Comparison of ENCODE assay signal across 1 cellular context in genomic region chr7:137948845-137949330, GRCh38.
TF ChIP-seq lines count a peak whose summit lies in the region.

No MANE protein-coding gene starts in this region.

TF ChIP-seq in HepG2, 621 proteins besides CTCF, POLR2A, EP300 and RAD21 (continued from another document and continues in another):
- TF ChIP-seq, protein P1, sequence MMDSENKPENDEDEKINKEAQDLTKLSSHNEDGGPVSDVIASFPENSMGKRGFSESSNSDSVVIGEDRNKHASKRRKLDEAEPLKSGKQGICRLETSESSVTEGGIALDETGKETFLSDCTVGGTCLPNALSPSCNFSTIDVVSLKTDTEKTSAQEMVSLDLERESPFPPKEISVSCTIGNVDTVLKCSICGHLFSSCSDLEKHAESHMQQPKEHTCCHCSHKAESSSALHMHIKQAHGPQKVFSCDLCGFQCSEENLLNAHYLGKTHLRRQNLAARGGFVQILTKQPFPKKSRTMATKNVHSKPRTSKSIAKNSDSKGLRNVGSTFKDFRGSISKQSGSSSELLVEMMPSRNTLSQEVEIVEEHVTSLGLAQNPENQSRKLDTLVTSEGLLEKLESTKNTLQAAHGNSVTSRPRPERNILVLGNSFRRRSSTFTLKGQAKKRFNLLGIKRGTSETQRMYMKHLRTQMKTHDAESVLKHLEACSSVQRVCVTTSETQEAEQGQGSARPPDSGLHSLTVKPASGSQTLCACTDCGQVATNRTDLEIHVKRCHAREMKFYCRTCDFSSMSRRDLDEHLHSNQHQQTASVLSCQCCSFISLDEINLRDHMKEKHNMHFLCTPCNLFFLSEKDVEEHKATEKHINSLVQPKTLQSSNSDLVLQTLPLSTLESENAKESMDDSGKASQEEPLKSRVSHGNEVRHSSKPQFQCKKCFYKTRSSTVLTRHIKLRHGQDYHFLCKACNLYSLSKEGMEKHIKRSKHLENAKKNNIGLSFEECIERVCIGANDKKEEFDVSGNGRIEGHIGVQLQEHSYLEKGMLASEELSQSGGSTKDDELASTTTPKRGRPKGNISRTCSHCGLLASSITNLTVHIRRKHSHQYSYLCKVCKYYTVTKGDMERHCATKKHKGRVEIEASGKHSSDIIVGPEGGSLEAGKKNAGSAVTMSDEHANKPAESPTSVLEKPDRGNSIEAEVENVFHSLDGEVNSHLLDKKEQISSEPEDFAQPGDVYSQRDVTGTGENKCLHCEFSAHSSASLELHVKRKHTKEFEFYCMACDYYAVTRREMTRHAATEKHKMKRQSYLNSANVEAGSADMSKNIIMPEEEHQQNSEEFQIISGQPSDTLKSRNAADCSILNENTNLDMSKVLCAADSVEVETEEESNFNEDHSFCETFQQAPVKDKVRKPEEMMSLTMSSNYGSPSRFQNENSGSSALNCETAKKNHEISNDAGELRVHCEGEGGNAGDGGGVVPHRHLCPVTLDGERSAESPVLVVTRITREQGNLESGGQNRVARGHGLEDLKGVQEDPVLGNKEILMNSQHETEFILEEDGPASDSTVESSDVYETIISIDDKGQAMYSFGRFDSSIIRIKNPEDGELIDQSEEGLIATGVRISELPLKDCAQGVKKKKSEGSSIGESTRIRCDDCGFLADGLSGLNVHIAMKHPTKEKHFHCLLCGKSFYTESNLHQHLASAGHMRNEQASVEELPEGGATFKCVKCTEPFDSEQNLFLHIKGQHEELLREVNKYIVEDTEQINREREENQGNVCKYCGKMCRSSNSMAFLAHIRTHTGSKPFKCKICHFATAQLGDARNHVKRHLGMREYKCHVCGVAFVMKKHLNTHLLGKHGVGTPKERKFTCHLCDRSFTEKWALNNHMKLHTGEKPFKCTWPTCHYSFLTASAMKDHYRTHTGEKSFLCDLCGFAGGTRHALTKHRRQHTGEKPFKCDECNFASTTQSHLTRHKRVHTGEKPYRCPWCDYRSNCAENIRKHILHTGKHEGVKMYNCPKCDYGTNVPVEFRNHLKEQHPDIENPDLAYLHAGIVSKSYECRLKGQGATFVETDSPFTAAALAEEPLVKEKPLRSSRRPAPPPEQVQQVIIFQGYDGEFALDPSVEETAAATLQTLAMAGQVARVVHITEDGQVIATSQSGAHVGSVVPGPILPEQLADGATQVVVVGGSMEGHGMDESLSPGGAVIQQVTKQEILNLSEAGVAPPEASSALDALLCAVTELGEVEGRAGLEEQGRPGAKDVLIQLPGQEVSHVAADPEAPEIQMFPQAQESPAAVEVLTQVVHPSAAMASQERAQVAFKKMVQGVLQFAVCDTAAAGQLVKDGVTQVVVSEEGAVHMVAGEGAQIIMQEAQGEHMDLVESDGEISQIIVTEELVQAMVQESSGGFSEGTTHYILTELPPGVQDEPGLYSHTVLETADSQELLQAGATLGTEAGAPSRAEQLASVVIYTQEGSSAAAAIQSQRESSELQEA (CRISPR knock-in tag; IDR thresholded peaks at IDR 0.05; ENCODE audit: not compliant biosample characterization), result no peak
- TF ChIP-seq ZNF331 (CRISPR knock-in tag; IDR thresholded peaks at IDR 0.05) (no peak), AKAP8 (CRISPR knock-in tag; IDR thresholded peaks at IDR 0.05) (0 out of 2 replicates have a peak, but pooled peaks have one; percentile 15), ZFX (CRISPR knock-in tag; IDR thresholded peaks at IDR 0.05; ENCODE audit: low read depth) (peak; percentile 15; the same call in 1 of the 2 replicates), ZSCAN30 (CRISPR knock-in tag; IDR thresholded peaks at IDR 0.05) (no peak), SP2 (CRISPR knock-in tag; IDR thresholded peaks at IDR 0.05) (no peak), ZSCAN22 (CRISPR knock-in tag; IDR thresholded peaks at IDR 0.05) (no peak), ATF5 (CRISPR knock-in tag; IDR thresholded peaks at IDR 0.05; ENCODE audit: low read depth) (no peak), KLF16 (CRISPR knock-in tag; IDR thresholded peaks at IDR 0.05) (peak in 1 of 2 experiments; percentile 68; a peak in 1 of 4 replicates), DNMT1 (CRISPR knock-in tag; IDR thresholded peaks at IDR 0.05) (no peak), ZNF44 (CRISPR knock-in tag; IDR thresholded peaks at IDR 0.05) (no peak), HNRNPL (IDR thresholded peaks at IDR 0.05; ENCODE audit: low read depth, low read length) (no peak), ZNF746 (CRISPR knock-in tag; IDR thresholded peaks at IDR 0.05) (no peak), ZNF589 (CRISPR knock-in tag; conservative IDR thresholded peaks at IDR 0.05) (no peak), CHD4 (IDR thresholded peaks at IDR 0.05; ENCODE audit: borderline replicate concordance, low read length) (no peak), ZNF83 (CRISPR knock-in tag; IDR thresholded peaks at IDR 0.05; ENCODE audit: borderline replicate concordance) (no peak), ZNF577 (CRISPR knock-in tag; IDR thresholded peaks at IDR 0.05; ENCODE audit: borderline replicate concordance, low read depth) (no peak), ZBTB8A (CRISPR knock-in tag; IDR thresholded peaks at IDR 0.05; ENCODE audit: borderline replicate concordance, low read depth) (no peak), FOXA3 (CRISPR knock-in tag; IDR thresholded peaks at IDR 0.05) (peak; percentile 94), SP4 (CRISPR knock-in tag; IDR thresholded peaks at IDR 0.05) (no peak), LCORL (IDR thresholded peaks at IDR 0.05) (no peak), LCORL (CRISPR knock-in tag; IDR thresholded peaks at IDR 0.05) (peak; percentile 26; the same call in 1 of the 2 replicates), ATF1 (CRISPR knock-in tag; IDR thresholded peaks at IDR 0.05) (no peak; the same call in 1 of the 2 replicates), ZNF136 (CRISPR knock-in tag; IDR thresholded peaks at IDR 0.05; ENCODE audit: low read depth) (no peak; the same call in 1 of the 2 replicates), MAFK (conservative IDR thresholded peaks at IDR 0.05 in 1 of 2, IDR thresholded peaks at IDR 0.05 in 1 of 2; ENCODE audit: low read length in 2 of 2) (peak in 1 of 2 experiments; percentile 61; a peak in 3 of 4 replicates), TAF1 (CRISPR knock-in tag; IDR thresholded peaks at IDR 0.05) (no peak), ZNF446 (CRISPR knock-in tag; IDR thresholded peaks at IDR 0.05) (no peak), ATAD3A (CRISPR knock-in tag; IDR thresholded peaks at IDR 0.05) (no peak), ZNF510 (CRISPR knock-in tag; IDR thresholded peaks at IDR 0.05; ENCODE audit: low read depth) (no peak), ZNF562 (CRISPR knock-in tag; IDR thresholded peaks at IDR 0.05; ENCODE audit: borderline replicate concordance) (no peak), RNF2 (conservative IDR thresholded peaks at IDR 0.05; ENCODE audit: low read depth) (no peak), SIX1 (CRISPR knock-in tag; IDR thresholded peaks at IDR 0.05; ENCODE audit: borderline replicate concordance) (peak; percentile 81; the same call in 1 of the 2 replicates), ZNF607 (CRISPR knock-in tag; IDR thresholded peaks at IDR 0.05; ENCODE audit: borderline replicate concordance) (no peak), ZNF567 (CRISPR knock-in tag; IDR thresholded peaks at IDR 0.05; ENCODE audit: borderline replicate concordance) (no peak), ZBTB4 (CRISPR knock-in tag; IDR thresholded peaks at IDR 0.05; ENCODE audit: borderline replicate concordance) (no peak), IRF1 (CRISPR knock-in tag; IDR thresholded peaks at IDR 0.05; ENCODE audit: low read depth) (no peak), SNAPC2 (CRISPR knock-in tag; IDR thresholded peaks at IDR 0.05) (no peak), ZNF496 (CRISPR knock-in tag; IDR thresholded peaks at IDR 0.05; ENCODE audit: insufficient replicate concordance) (no peak), PAX8 (CRISPR knock-in tag; IDR thresholded peaks at IDR 0.05; ENCODE audit: borderline replicate concordance) (no peak), ZNF773 (CRISPR knock-in tag; IDR thresholded peaks at IDR 0.05; ENCODE audit: borderline replicate concordance) (no peak), SIX4 (CRISPR knock-in tag; IDR thresholded peaks at IDR 0.05) (no peak), POGZ (CRISPR knock-in tag; IDR thresholded peaks at IDR 0.05) (peak; percentile 87), JDP2 (CRISPR knock-in tag; IDR thresholded peaks at IDR 0.05; ENCODE audit: borderline replicate concordance) (no peak), ZBTB49 (CRISPR knock-in tag; IDR thresholded peaks at IDR 0.05; ENCODE audit: borderline replicate concordance) (no peak), SNAI1 (CRISPR knock-in tag; IDR thresholded peaks at IDR 0.05; ENCODE audit: borderline replicate concordance) (no peak), KDM4B (CRISPR knock-in tag; IDR thresholded peaks at IDR 0.05) (no peak), ZNF674 (CRISPR knock-in tag; IDR thresholded peaks at IDR 0.05; ENCODE audit: low read depth) (no peak), PHF8 (CRISPR knock-in tag; IDR thresholded peaks at IDR 0.05) (no peak), KDM3A (CRISPR knock-in tag; IDR thresholded peaks at IDR 0.05; ENCODE audit: low read depth) (no peak; the same call in 1 of the 2 replicates), PTBP1 (IDR thresholded peaks at IDR 0.05; ENCODE audit: low read depth, low read length, poor library complexity, severe bottlenecking) (no peak)
- TF ChIP-seq, protein P2, sequence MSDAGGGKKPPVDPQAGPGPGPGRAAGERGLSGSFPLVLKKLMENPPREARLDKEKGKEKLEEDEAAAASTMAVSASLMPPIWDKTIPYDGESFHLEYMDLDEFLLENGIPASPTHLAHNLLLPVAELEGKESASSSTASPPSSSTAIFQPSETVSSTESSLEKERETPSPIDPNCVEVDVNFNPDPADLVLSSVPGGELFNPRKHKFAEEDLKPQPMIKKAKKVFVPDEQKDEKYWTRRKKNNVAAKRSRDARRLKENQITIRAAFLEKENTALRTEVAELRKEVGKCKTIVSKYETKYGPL (CRISPR knock-in tag; IDR thresholded peaks at IDR 0.05), result no peak
- TF ChIP-seq, protein P3, sequence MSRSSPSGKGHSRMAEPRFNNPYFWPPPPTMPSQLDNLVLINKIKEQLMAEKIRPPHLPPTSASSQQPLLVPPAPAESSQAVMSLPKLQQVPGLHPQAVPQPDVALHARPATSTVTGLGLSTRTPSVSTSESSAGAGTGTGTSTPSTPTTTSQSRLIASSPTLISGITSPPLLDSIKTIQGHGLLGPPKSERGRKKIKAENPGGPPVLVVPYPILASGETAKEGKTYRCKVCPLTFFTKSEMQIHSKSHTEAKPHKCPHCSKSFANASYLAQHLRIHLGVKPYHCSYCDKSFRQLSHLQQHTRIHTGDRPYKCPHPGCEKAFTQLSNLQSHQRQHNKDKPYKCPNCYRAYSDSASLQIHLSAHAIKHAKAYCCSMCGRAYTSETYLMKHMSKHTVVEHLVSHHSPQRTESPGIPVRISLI (CRISPR knock-in tag; IDR thresholded peaks at IDR 0.05; ENCODE audit: borderline replicate concordance), result no peak
- TF ChIP-seq, protein P4, sequence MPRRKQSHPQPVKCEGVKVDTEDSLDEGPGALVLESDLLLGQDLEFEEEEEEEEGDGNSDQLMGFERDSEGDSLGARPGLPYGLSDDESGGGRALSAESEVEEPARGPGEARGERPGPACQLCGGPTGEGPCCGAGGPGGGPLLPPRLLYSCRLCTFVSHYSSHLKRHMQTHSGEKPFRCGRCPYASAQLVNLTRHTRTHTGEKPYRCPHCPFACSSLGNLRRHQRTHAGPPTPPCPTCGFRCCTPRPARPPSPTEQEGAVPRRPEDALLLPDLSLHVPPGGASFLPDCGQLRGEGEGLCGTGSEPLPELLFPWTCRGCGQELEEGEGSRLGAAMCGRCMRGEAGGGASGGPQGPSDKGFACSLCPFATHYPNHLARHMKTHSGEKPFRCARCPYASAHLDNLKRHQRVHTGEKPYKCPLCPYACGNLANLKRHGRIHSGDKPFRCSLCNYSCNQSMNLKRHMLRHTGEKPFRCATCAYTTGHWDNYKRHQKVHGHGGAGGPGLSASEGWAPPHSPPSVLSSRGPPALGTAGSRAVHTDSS (CRISPR knock-in tag; conservative IDR thresholded peaks at IDR 0.05), result no peak
